In genomic region chr3:56467801-56468183, GRCh38 we compare ENCODE assay signal across 8 cellular contexts. TPM values are rescaled to one million over a fixed set of nuclear protein-coding genes. Genes with fewer than 3 reads are reported as not detected.
DNase-seq lines count a peak whose midpoint lies in the region; ATAC-seq and TF ChIP-seq lines count a peak whose summit lies in the region.

No MANE protein-coding gene starts in this region.

- CTCF ChIA-PET in Caco-2 (lab: Charles Lee), result no interaction called here

- H3K4me1 ChIP-seq in Caco-2 (no peaks in the 10 kb centered on the region), prostate gland (replicated peaks) (no peaks in the 10 kb centered on the region)

- H3K9ac ChIP-seq in SK-N-MC (ENCODE audit: insufficient read length), result peak overlapping the region; percentile 12

- H3K4me3 ChIP-seq in Caco-2 (ENCODE audit: low read depth, low read length), result peak overlapping the region; percentile 52
- H3K4me3 ChIP-seq in SK-N-MC, result peak overlapping the region; percentile 75
- H3K4me3 ChIP-seq in prostate gland, result peak overlapping the region; percentile 33 to 46
- no peak overlapping the region for H3K4me3 ChIP-seq in lower leg skin (ENCODE audit: low read depth, poor library complexity, severe bottlenecking)

- H3K4me1 Mint-ChIP-seq in Caco-2 (ENCODE audit: low read depth, unreplicated experiment), result peaks cover 5% of the 10 kb centered on the region

- H3K9me3 Mint-ChIP-seq in Caco-2 (ENCODE audit: unreplicated experiment), result no peaks in the 10 kb centered on the region

- BruUV-seq in Caco-2 (replicated peaks; lab: Mats Ljungman, UMichigan), result no TSS peak

- no peak for ATAC-seq in HG02852 (IDR thresholded peaks at IDR 0.05; ENCODE audit: unreplicated experiment)

- H3K27ac Mint-ChIP-seq in Caco-2 (ENCODE audit: unreplicated experiment), result no peak overlapping the region

- POLR2A ChIA-PET in Caco-2 (lab: Charles Lee), result no interaction called here

- H3K27me3 Mint-ChIP-seq in Caco-2 (ENCODE audit: insufficient read depth, unreplicated experiment), result peaks cover 19% of the 10 kb centered on the region

- no peak for TF ChIP-seq CTCF in Caco-2 (IDR thresholded peaks at IDR 0.05; ENCODE audit: insufficient read depth in 1 of 2, low read depth in 1 of 2, low read length in 1 of 2, severe bottlenecking in 1 of 2, unreplicated experiment in 1 of 2)
- no peak for TF ChIP-seq CTCF in prostate gland (IDR thresholded peaks at IDR 0.05)
- no peak for TF ChIP-seq CTCF in lower leg skin (IDR thresholded peaks at IDR 0.05)

- no peaks in the 10 kb centered on the region for H3K36me3 Mint-ChIP-seq in Caco-2 (ENCODE audit: insufficient read depth, unreplicated experiment)

- no peaks in the 10 kb centered on the region for H3K27me3 ChIP-seq in Caco-2 (replicated peaks; ENCODE audit: control insufficient read depth, insufficient read depth, low read length)
- H3K27me3 ChIP-seq in prostate gland (replicated peaks; ENCODE audit: insufficient read depth), result no peaks in the 10 kb centered on the region

- intact Hi-C loops in Caco-2 (cut with micrococcal nuclease; ENCODE audit: unreplicated experiment) (no loop called here), prostate gland (cut with DNase I) (no loop called here), lower leg skin (cut with DNase I; ENCODE audit: low total_unique reads) (no loop called here)

- H3K4me3 Mint-ChIP-seq in Caco-2 (ENCODE audit: unreplicated experiment), result peak overlapping the region; percentile 80

- peak in 1 of 2 experiments; percentile 7 for DNase-seq in Caco-2
- no peak for DNase-seq in SK-N-MC (ENCODE audit: low read depth, low spot score)
- DNase-seq in germinal center (ENCODE audit: low spot score), result peak; percentile 11
- no peak for DNase-seq in prostate gland (ENCODE audit: low spot score)
- no peak for DNase-seq in activated gamma-delta T cell (lab: John Stamatoyannopoulos, UW)
- DNase-seq in lower leg skin (ENCODE audit: low spot score in 2 of 2), result no peak
- DNase-seq in NK-92 treated with Interleukin-12 subunit alpha and Interleukin-12 subunit beta, amount 100 ng/mL, for 24 hours (lab: John Stamatoyannopoulos, UW), result no peak

- no peak overlapping the region for H3K27ac ChIP-seq in SK-N-MC
- H3K27ac ChIP-seq in prostate gland, result no peak overlapping the region

- TF ChIP-seq POLR2A in prostate gland (IDR thresholded peaks at IDR 0.05) (no peak), lower leg skin (IDR thresholded peaks at IDR 0.05) (no peak)

- 1% methylated on average over 25 of the region's 28 CpGs for WGBS in prostate gland
- WGBS in lower leg skin, 2 donors, result 1 to 5% methylated on average over 13 to 22 of the region's 28 CpGs

- H3K9me3 ChIP-seq in Caco-2 (no peaks in the 10 kb centered on the region), SK-N-MC (ENCODE audit: low read depth, low read length) (no peaks in the 10 kb centered on the region), prostate gland (no peaks in the 10 kb centered on the region)

- no peaks in the 10 kb centered on the region for H3K36me3 ChIP-seq in Caco-2 (ENCODE audit: control insufficient read depth, insufficient read depth, low read length)
- no peaks in the 10 kb centered on the region for H3K36me3 ChIP-seq in SK-N-MC (ENCODE audit: insufficient read depth, low read length)
- H3K36me3 ChIP-seq in prostate gland, result no peaks in the 10 kb centered on the region

RNA-seq across cellular contexts. Expression of gene ERC2, which starts 0.5 kb away (rescaled TPM):
- total RNA-seq in Caco-2 (2022) (0.54 and 0.84 TPM in 2 replicates), prostate gland (1 to 10 TPM; 1.0 to 2.7 TPM), lower leg skin (1 to 10 TPM in 1 of 4 donors, under 1 TPM in 2, not detected in 1; 0.23 to 1.3 (median 0.42) TPM)
